In genomic region chr2:187532333-187533120, GRCh38 we compare ENCODE assay signal across 27 cellular contexts. TPM values are rescaled to one million over a fixed set of nuclear protein-coding genes. Genes with fewer than 3 reads are reported as not detected.
"Had no signal": no experiment of that assay in that cellular context is flagged by ENCODE, and none has a peak within 500 bp of the region (broad histone marks: within the 10 kb centered on the region; RNA-seq: fewer than 3 reads in every experiment).

No MANE protein-coding gene starts in this region.

- H3K9me3 ChIP-seq: adrenal gland, suprapubic skin had no signal

- H3K4me1 ChIP-seq: adrenal gland, ascending aorta, gastroesophageal sphincter, parathyroid adenoma, right atrium auricular region, suprapubic skin had no signal

- H3K27me3 ChIP-seq: adrenal gland, ascending aorta, cardiac muscle cell, dorsolateral prefrontal cortex, gastroesophageal sphincter, hepatocyte, right atrium auricular region, suprapubic skin, tibial artery had no signal

- H3K36me3 Mint-ChIP-seq: activated naive CD8-positive, alpha-beta T cell treated with anti-CD3 and anti-CD28 coated beads for 36 hours; brain had no signal

- H3K27ac Mint-ChIP-seq: activated CD4-positive, alpha-beta T cell treated with anti-CD3 and anti-CD28 coated beads for 36 hours; activated naive CD4-positive, alpha-beta T cell treated with anti-CD3 and anti-CD28 coated beads for 36 hours; activated naive CD8-positive, alpha-beta T cell treated with anti-CD3 and anti-CD28 coated beads for 36 hours; brain; naive thymus-derived CD4-positive, alpha-beta T cell; T-helper 2 cell treated with Interferon-gamma antibody and Interleukin-4, amounts not matched to agents 5 μg/mL and 100 μg/mL, for 36 hours had no signal

- H3K4me3 ChIP-seq: adrenal gland, ascending aorta, cardiac muscle cell, coronary artery, dorsolateral prefrontal cortex, gastroesophageal sphincter, hepatocyte, right atrium auricular region, suprapubic skin, tibial artery had no signal

- H3K27ac ChIP-seq: adrenal gland, ascending aorta, cardiac muscle cell, coronary artery, dorsolateral prefrontal cortex, gastroesophageal sphincter, hepatocyte, parathyroid adenoma, right atrium auricular region, suprapubic skin had no signal

- H3K36me3 ChIP-seq: adrenal gland, ascending aorta, cardiac muscle cell, gastroesophageal sphincter, right atrium auricular region, suprapubic skin had no signal

- H3K4me3 Mint-ChIP-seq: activated CD4-positive, alpha-beta T cell treated with anti-CD3 and anti-CD28 coated beads for 36 hours; activated naive CD4-positive, alpha-beta T cell treated with anti-CD3 and anti-CD28 coated beads for 36 hours; activated naive CD8-positive, alpha-beta T cell treated with anti-CD3 and anti-CD28 coated beads for 36 hours; brain; naive thymus-derived CD4-positive, alpha-beta T cell; T-helper 2 cell treated with Interferon-gamma antibody and Interleukin-4, amounts not matched to agents 5 μg/mL and 100 μg/mL, for 36 hours had no signal

- H3K27me3 Mint-ChIP-seq: activated CD4-positive, alpha-beta T cell treated with anti-CD3 and anti-CD28 coated beads for 36 hours had no signal

- H3K9me3 Mint-ChIP-seq: T-helper 2 cell treated with Interferon-gamma antibody and Interleukin-4, amounts not matched to agents 5 μg/mL and 100 μg/mL, for 36 hours had no signal

- DNase-seq: activated CD4-positive, alpha-beta T cell treated with anti-CD3 and anti-CD28 coated beads for 36 hours; activated CD4-positive, alpha-beta T cell treated with anti-CD3 and anti-CD28 coated beads, Interleukin-2, amount 50 U/mL, for 48 hours; activated CD4-positive, CD25-positive, alpha-beta regulatory T cell; activated CD8-positive, alpha-beta memory T cell treated with anti-CD3 and anti-CD28 coated beads for 24 hours; activated effector memory CD4-positive, alpha-beta T cell treated with Interleukin-2 at 50 U/mL for 16 hours; activated naive CD4-positive, alpha-beta T cell treated with anti-CD3 and anti-CD28 coated beads for 36 hours; activated naive CD8-positive, alpha-beta T cell treated with anti-CD3 and anti-CD28 coated beads for 36 hours; adrenal gland; dorsolateral prefrontal cortex; effector memory CD4-positive, alpha-beta T cell; midbrain; naive thymus-derived CD4-positive, alpha-beta T cell; nucleus accumbens; stimulated activated CD4-positive, alpha-beta T cell treated with anti-CD3 and anti-CD28 coated beads, Interleukin-15, amount 100 ng/mL, for 24 hours; stimulated activated CD4-positive, alpha-beta T cell treated with anti-CD3 and anti-CD28 coated beads, Interleukin-2, amount 100 ng/mL, for 24 hours; stimulated activated naive CD4-positive, alpha-beta T cell; tibial artery had no signal

- H3K9ac ChIP-seq: parathyroid adenoma had no signal

- H3K4me1 Mint-ChIP-seq: activated CD4-positive, alpha-beta T cell treated with anti-CD3 and anti-CD28 coated beads for 36 hours; activated naive CD8-positive, alpha-beta T cell treated with anti-CD3 and anti-CD28 coated beads for 36 hours; brain; naive thymus-derived CD4-positive, alpha-beta T cell had no signal

- ATAC-seq: activated CD4-positive, alpha-beta T cell treated with anti-CD3 and anti-CD28 coated beads for 36 hours; gastroesophageal sphincter; naive thymus-derived CD4-positive, alpha-beta T cell had no signal

RNA-seq across cellular contexts. Expression of gene TFPI, which starts 21.7 kb away (rescaled TPM):
- total RNA-seq: activated naive CD4-positive, alpha-beta T cell treated with anti-CD3 and anti-CD28 coated beads for 36 hours; activated naive CD8-positive, alpha-beta T cell treated with anti-CD3 and anti-CD28 coated beads for 36 hours had no signal
- polyA plus RNA-seq: naive thymus-derived CD4-positive, alpha-beta T cell had no signal
